1 cellular context compared by ENCODE assay signal in the genomic region with DNA sequence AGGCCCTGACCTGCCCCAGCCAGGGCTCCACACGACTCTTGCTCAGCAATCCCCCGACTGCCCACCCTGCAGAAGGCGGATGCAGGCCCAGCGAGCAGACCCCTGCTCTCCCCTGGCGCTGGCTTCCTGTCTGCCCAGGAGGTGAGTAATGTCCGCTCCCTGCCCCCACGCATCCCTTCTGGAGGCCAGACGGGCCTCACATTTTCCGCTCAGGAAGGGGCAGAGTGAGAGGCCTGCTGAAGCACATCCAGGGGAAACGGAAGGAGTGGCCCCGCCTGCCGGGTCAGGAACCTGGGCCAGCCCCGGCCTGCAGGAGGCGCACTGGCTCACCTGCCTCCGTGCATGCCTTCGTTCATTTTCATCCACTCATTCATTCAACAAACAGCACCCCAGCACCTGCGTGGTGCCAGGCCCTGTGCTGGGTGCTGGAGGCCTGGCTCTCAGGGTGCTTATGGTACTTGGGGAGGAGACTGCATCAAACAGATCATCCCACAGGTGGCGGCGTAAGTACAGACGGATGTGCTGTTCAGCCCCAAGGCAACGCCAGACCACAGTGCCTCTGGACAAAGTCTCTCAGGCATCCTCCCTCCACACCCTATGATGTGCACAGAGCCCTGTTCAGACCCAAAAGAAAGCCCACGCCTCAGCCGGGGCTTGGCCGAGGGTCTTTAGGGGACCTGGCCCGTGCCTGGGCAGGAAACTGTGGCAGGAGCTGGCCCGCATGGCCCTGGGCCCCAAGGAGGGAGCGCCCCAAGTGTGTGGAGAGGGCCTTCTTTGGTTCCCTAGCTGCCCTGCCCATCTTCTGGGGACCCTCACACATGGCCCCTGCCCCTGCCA.
A peak's percentile ranks its signal among the peaks of the same experiment; 100 is the strongest.
TF ChIP-seq lines count a peak whose summit lies in the region.

No MANE protein-coding gene starts in this region.

TF ChIP-seq in HepG2, 621 proteins besides CTCF, POLR2A, EP300 and RAD21 (continued from another document):
- TF ChIP-seq NFE2L1 (CRISPR knock-in tag; IDR thresholded peaks at IDR 0.05; ENCODE audit: borderline replicate concordance) (peak; percentile 34; the same call in 1 of the 2 replicates), XRCC5 (optimal IDR thresholded peaks at IDR 0.05; ENCODE audit: low read length) (peak; percentile 62), ZNF839 (CRISPR knock-in tag; IDR thresholded peaks at IDR 0.05; ENCODE audit: borderline replicate concordance) (no peak), ZNF720 (CRISPR knock-in tag; IDR thresholded peaks at IDR 0.05) (0 out of 2 replicates have a peak, but pooled peaks have one; percentile 63), ZBTB7A (CRISPR knock-in tag; IDR thresholded peaks at IDR 0.05) (peak; percentile 65; the same call in 1 of the 2 replicates), FOSL2 (CRISPR knock-in tag; IDR thresholded peaks at IDR 0.05) (peak; percentile 23; the same call in 1 of the 2 replicates), TCF12 (IDR thresholded peaks at IDR 0.05) (no peak), TCF12 (CRISPR knock-in tag; IDR thresholded peaks at IDR 0.05) (peak; percentile 70; the same call in 1 of the 2 replicates), NONO (IDR thresholded peaks at IDR 0.05) (no peak), NONO (CRISPR knock-in tag; conservative IDR thresholded peaks at IDR 0.05) (peak; percentile 81), ZNF768 (CRISPR knock-in tag; IDR thresholded peaks at IDR 0.05) (peak; percentile 90), ZNF12 (CRISPR knock-in tag; IDR thresholded peaks at IDR 0.05) (no peak), ETV5 (CRISPR knock-in tag; IDR thresholded peaks at IDR 0.05; ENCODE audit: borderline replicate concordance) (peak; percentile 33; the same call in 1 of the 2 replicates), ZNF614 (CRISPR knock-in tag; IDR thresholded peaks at IDR 0.05; ENCODE audit: borderline replicate concordance) (0 out of 2 replicates have a peak, but pooled peaks have one; percentile 24), SMAD1 (CRISPR knock-in tag; IDR thresholded peaks at IDR 0.05; ENCODE audit: borderline replicate concordance, low read depth) (no peak)
- TF ChIP-seq, protein P1, sequence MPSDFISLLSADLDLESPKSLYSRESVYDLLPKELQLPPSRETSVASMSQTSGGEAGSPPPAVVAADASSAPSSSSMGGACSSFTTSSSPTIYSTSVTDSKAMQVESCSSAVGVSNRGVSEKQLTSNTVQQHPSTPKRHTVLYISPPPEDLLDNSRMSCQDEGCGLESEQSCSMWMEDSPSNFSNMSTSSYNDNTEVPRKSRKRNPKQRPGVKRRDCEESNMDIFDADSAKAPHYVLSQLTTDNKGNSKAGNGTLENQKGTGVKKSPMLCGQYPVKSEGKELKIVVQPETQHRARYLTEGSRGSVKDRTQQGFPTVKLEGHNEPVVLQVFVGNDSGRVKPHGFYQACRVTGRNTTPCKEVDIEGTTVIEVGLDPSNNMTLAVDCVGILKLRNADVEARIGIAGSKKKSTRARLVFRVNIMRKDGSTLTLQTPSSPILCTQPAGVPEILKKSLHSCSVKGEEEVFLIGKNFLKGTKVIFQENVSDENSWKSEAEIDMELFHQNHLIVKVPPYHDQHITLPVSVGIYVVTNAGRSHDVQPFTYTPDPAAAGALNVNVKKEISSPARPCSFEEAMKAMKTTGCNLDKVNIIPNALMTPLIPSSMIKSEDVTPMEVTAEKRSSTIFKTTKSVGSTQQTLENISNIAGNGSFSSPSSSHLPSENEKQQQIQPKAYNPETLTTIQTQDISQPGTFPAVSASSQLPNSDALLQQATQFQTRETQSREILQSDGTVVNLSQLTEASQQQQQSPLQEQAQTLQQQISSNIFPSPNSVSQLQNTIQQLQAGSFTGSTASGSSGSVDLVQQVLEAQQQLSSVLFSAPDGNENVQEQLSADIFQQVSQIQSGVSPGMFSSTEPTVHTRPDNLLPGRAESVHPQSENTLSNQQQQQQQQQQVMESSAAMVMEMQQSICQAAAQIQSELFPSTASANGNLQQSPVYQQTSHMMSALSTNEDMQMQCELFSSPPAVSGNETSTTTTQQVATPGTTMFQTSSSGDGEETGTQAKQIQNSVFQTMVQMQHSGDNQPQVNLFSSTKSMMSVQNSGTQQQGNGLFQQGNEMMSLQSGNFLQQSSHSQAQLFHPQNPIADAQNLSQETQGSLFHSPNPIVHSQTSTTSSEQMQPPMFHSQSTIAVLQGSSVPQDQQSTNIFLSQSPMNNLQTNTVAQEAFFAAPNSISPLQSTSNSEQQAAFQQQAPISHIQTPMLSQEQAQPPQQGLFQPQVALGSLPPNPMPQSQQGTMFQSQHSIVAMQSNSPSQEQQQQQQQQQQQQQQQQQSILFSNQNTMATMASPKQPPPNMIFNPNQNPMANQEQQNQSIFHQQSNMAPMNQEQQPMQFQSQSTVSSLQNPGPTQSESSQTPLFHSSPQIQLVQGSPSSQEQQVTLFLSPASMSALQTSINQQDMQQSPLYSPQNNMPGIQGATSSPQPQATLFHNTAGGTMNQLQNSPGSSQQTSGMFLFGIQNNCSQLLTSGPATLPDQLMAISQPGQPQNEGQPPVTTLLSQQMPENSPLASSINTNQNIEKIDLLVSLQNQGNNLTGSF (CRISPR knock-in tag; IDR thresholded peaks at IDR 0.05): peak; percentile 16; the same call in 1 of the 2 replicates
